Comparison of ENCODE assay signal across 8 cellular contexts in the genomic region with DNA sequence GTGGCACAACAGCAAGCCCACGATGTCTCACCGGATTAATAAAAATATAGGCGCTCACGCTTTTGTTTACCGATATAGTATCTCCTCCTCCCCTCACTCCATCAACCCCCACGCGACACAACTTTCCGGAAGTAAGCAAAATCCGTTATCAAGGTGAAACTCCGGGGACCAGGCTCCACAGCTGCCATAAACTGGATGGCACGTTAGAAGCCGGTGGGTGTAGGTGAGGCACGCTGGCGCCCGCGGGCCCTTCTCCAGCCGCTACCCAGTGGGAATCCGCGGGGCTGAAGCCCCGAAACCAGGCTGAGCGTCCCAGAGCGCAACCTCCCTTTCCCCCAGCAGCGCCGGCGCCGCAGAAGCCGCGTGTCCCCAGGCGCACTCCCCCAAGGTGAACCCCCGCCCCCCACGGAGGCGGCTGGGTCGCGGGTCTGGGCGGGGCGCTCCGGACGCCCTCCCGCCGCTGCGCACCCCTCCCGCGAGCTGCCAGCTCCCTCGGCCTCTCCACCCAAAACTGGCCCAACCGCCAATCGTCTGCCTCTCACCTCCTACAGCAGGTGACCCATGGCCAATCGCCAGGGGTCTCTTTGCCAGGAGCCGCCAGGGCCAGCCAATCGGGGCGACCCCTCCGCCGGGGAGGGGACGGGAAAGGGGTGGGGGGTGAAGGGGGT.
DNase-seq lines count a peak whose midpoint lies in the region; ATAC-seq and TF ChIP-seq lines count a peak whose summit lies in the region.

No MANE protein-coding gene starts in this region.

- no peaks in the 10 kb centered on the region for H3K27me3 Mint-ChIP-seq in chondrocyte (ENCODE audit: low read depth)

- peaks cover 58% of the 10 kb centered on the region for H3K4me1 Mint-ChIP-seq in chondrocyte (ENCODE audit: low read depth)

- peak overlapping the region; percentile 91 for H3K27ac Mint-ChIP-seq in chondrocyte (ENCODE audit: unreplicated experiment)

- TF ChIP-seq CTCF in AG09319 (IDR thresholded peaks at IDR 0.05; ENCODE audit: low read depth, low read length): no peak
- TF ChIP-seq CTCF in chondrocyte (IDR thresholded peaks at IDR 0.05): no peak

- DNase-seq in AG09319 (ENCODE audit: extremely low read depth, low read depth) (peak; percentile 35), NCI-H345 (lab: John Stamatoyannopoulos, UW) (peak; percentile 96), chondrocyte (ENCODE audit: low spot score) (peak; percentile 97)
- DNase-seq in activated CD4-positive, alpha-beta T cell treated with anti-CD3 and anti-CD28 coated beads for 1 hour: peak; percentile 84
- DNase-seq in stimulated activated CD4-positive, alpha-beta T cell treated with anti-CD3 and anti-CD28 coated beads, Interleukin-1b, Interleukin-23, amount 100 ng/mL, for 1 hour (ENCODE audit: low read depth in 2 of 2): peak; percentile 83 to 84

- H3K4me3 Mint-ChIP-seq in chondrocyte (ENCODE audit: unreplicated experiment): peak overlapping the region; percentile 82

- no peaks in the 10 kb centered on the region for H3K9me3 Mint-ChIP-seq in chondrocyte (ENCODE audit: low read depth)

- H3K27ac ChIP-seq in layer of hippocampus (ENCODE audit: low read depth, low read length): peak overlapping the region; percentile 30

- ATAC-seq in GM19035 (IDR thresholded peaks at IDR 0.05; ENCODE audit: unreplicated experiment) (peak; percentile 92), HG03280 (IDR thresholded peaks at IDR 0.05; ENCODE audit: unreplicated experiment) (peak; percentile 93)

- no peaks in the 10 kb centered on the region for H3K27me3 ChIP-seq in layer of hippocampus (ENCODE audit: control insufficient read depth, insufficient read depth, low read length)

- no peaks in the 10 kb centered on the region for H3K36me3 Mint-ChIP-seq in chondrocyte (ENCODE audit: low read depth)

Comparison
In these comparisons a context has a peak if more than half of its experiments do, and no peak if none do; other contexts are left out.
1. Peak in every context shown above with its lines: DNase-seq, ATAC-seq and H3K27ac ChIP-seq.
2. DNase-seq: peak in every context shown above with its lines; median percentile 97 in chondrocyte; 96 in NCI-H345; 84 in activated CD4-positive, alpha-beta T cell treated with anti-CD3 and anti-CD28 coated beads for 1 hour; 84 in stimulated activated CD4-positive, alpha-beta T cell treated with anti-CD3 and anti-CD28 coated beads, Interleukin-1b, Interleukin-23, amount 100 ng/mL, for 1 hour; 35 in AG09319.